ENCODE assay signal across 20 cellular contexts in genomic region chr7:36627836-36628235, GRCh38.
"Had no signal": no experiment of that assay in that cellular context is flagged by ENCODE, and none has a peak within 500 bp of the region (broad histone marks: within the 10 kb centered on the region; RNA-seq: fewer than 3 reads in every experiment).

No MANE protein-coding gene starts in this region.

- ATAC-seq: effector memory CD8-positive, alpha-beta T cell; left lobe of liver; stimulated activated naive CD8-positive, alpha-beta T cell treated with anti-CD3 and anti-CD28 coated beads, Interleukin-15, amount 100 ng/mL, for 72 hours had no signal

- H3K4me3 ChIP-seq: coronary artery, lung, ovary, right lobe of liver, smooth muscle cell, suprapubic skin had no signal

- H3K9me3 ChIP-seq: ovary, right lobe of liver, suprapubic skin had no signal

- DNase-seq: effector memory CD8-positive, alpha-beta T cell; kidney; nephron progenitor cell; occipital lobe; ovary; posterior cingulate gyrus; right lobe of liver; stimulated activated CD4-positive, alpha-beta T cell treated with anti-CD3 and anti-CD28 coated beads, Interleukin-12 subunit alpha, Interleukin-12 subunit beta, amount 100 ng/mL, for 4 hours; stimulated activated CD4-positive, alpha-beta T cell treated with anti-CD3 and anti-CD28 coated beads, Interleukin-1b, Interleukin-23, amount 100 ng/mL, for 48 hours; stimulated activated CD4-positive, alpha-beta T cell treated with anti-CD3 and anti-CD28 coated beads, Interleukin-4, amount 100 ng/mL, for 1 hour; stimulated activated CD8-positive, alpha-beta memory T cell treated with anti-CD3 and anti-CD28 coated beads, Interleukin-4, amount 100 ng/mL, for 48 hours; stimulated activated naive CD4-positive, alpha-beta T cell; stimulated activated naive CD8-positive, alpha-beta T cell treated with anti-CD3 and anti-CD28 coated beads, Interleukin-15, amount 100 ng/mL, for 72 hours; trophoblast cell had no signal

- H3K27ac Mint-ChIP-seq: memory B cell, nephron progenitor cell had no signal

- H3K27me3 ChIP-seq: ovary, right lobe of liver, suprapubic skin had no signal

- H3K36me3 ChIP-seq: ovary, right lobe of liver, suprapubic skin had no signal

- H3K27ac ChIP-seq: coronary artery, ovary, right lobe of liver, suprapubic skin had no signal

- H3K36me3 Mint-ChIP-seq: memory B cell had no signal

- H3K4me3 Mint-ChIP-seq: effector memory CD8-positive, alpha-beta T cell; memory B cell; nephron progenitor cell; stimulated activated naive CD8-positive, alpha-beta T cell treated with anti-CD3 and anti-CD28 coated beads, Interleukin-15, amount 100 ng/mL, for 72 hours had no signal

- H3K9me3 Mint-ChIP-seq: effector memory CD8-positive, alpha-beta T cell; memory B cell; nephron progenitor cell; stimulated activated naive CD8-positive, alpha-beta T cell treated with anti-CD3 and anti-CD28 coated beads, Interleukin-15, amount 100 ng/mL, for 72 hours had no signal

- H3K27me3 Mint-ChIP-seq: effector memory CD8-positive, alpha-beta T cell; memory B cell; stimulated activated naive CD8-positive, alpha-beta T cell treated with anti-CD3 and anti-CD28 coated beads, Interleukin-15, amount 100 ng/mL, for 72 hours had no signal
